25 cellular contexts compared by ENCODE assay signal in genomic region chr15:42453826-42454225, GRCh38.
"Had no signal": no experiment of that assay in that cellular context is flagged by ENCODE, and none has a peak within 500 bp of the region (broad histone marks: within the 10 kb centered on the region; RNA-seq: fewer than 3 reads in every experiment).

No MANE protein-coding gene starts in this region.

- H3K27ac ChIP-seq: colonic mucosa, esophagus muscularis mucosa, prostate gland, sigmoid colon, thoracic aorta, tibial nerve, upper lobe of left lung had no signal

- H3K9me3 ChIP-seq: colonic mucosa, esophagus muscularis mucosa, mucosa of descending colon, prostate gland, sigmoid colon, thoracic aorta, tibial nerve, upper lobe of left lung had no signal

- H3K9me3 Mint-ChIP-seq: dendritic cell treated with granulocyte-macrophage colony-stimulating factor and Interleukin-4, amounts not matched to agents 40 ng/mL and 50 ng/mL, for 4 days; endodermal cell; immature natural killer cell; memory B cell; naive thymus-derived CD4-positive, alpha-beta T cell; nephron progenitor cell; stimulated activated naive B cell treated with anti-CD40 and anti-IgM and Interleukin-4, amounts not matched to agents 10 μg/mL and 1 μg/mL and 100 μg/mL, for 72 hours; stimulated activated naive CD8-positive, alpha-beta T cell treated with anti-CD3 and anti-CD28 coated beads, Interleukin-15, Interleukin-2, amounts not matched to agents 100 ng/mL and 50 ng/mL, for 24 hours had no signal

- H3K27me3 Mint-ChIP-seq: dendritic cell treated with granulocyte-macrophage colony-stimulating factor and Interleukin-4, amounts not matched to agents 40 ng/mL and 50 ng/mL, for 4 days; memory B cell; naive thymus-derived CD4-positive, alpha-beta T cell; stimulated activated naive B cell treated with anti-CD40 and anti-IgM and Interleukin-4, amounts not matched to agents 10 μg/mL and 1 μg/mL and 100 μg/mL, for 72 hours; stimulated activated naive CD8-positive, alpha-beta T cell treated with anti-CD3 and anti-CD28 coated beads, Interleukin-15, Interleukin-2, amounts not matched to agents 100 ng/mL and 50 ng/mL, for 24 hours had no signal

- H3K4me3 ChIP-seq: colonic mucosa, lung, mucosa of descending colon, prostate gland, sigmoid colon, thoracic aorta, tibial nerve had no signal

- H3K27ac Mint-ChIP-seq: dendritic cell treated with granulocyte-macrophage colony-stimulating factor and Interleukin-4, amounts not matched to agents 40 ng/mL and 50 ng/mL, for 4 days; endodermal cell; memory B cell; naive thymus-derived CD4-positive, alpha-beta T cell; nephron progenitor cell; stimulated activated naive B cell treated with anti-CD40 and anti-IgM and Interleukin-4, amounts not matched to agents 10 μg/mL and 1 μg/mL and 100 μg/mL, for 72 hours; stimulated activated naive CD8-positive, alpha-beta T cell treated with anti-CD3 and anti-CD28 coated beads, Interleukin-15, Interleukin-2, amounts not matched to agents 100 ng/mL and 50 ng/mL, for 24 hours had no signal

- DNase-seq: colonic mucosa; effector CD8-positive, alpha-beta T cell; endodermal cell; foreskin melanocyte; hypothalamus; immature natural killer cell; mucosa of descending colon; naive thymus-derived CD4-positive, alpha-beta T cell; nephron progenitor cell; nucleus accumbens; right cardiac atrium; sigmoid colon; small intestine; stimulated activated CD4-positive, alpha-beta T cell treated with anti-CD3 and anti-CD28 coated beads, Interleukin-15, amount 100 ng/mL, for 24 hours; stimulated activated CD4-positive, alpha-beta T cell treated with anti-CD3 and anti-CD28 coated beads, Interleukin-2, amount 100 ng/mL, for 48 hours; stimulated activated naive B cell treated with anti-CD40 and anti-IgM and Interleukin-4, amounts not matched to agents 10 μg/mL and 1 μg/mL and 100 μg/mL, for 72 hours; upper lobe of left lung had no signal

- H3K4me1 ChIP-seq: colonic mucosa had no signal

- H3K27me3 ChIP-seq: colonic mucosa, esophagus muscularis mucosa, sigmoid colon, tibial nerve, upper lobe of left lung had no signal

- H3K4me3 Mint-ChIP-seq: dendritic cell treated with granulocyte-macrophage colony-stimulating factor and Interleukin-4, amounts not matched to agents 40 ng/mL and 50 ng/mL, for 4 days; endodermal cell; immature natural killer cell; memory B cell; naive thymus-derived CD4-positive, alpha-beta T cell; nephron progenitor cell; stimulated activated naive B cell treated with anti-CD40 and anti-IgM and Interleukin-4, amounts not matched to agents 10 μg/mL and 1 μg/mL and 100 μg/mL, for 72 hours; stimulated activated naive CD8-positive, alpha-beta T cell treated with anti-CD3 and anti-CD28 coated beads, Interleukin-15, Interleukin-2, amounts not matched to agents 100 ng/mL and 50 ng/mL, for 24 hours had no signal
